14 cellular contexts compared by ENCODE assay signal in the genomic region with DNA sequence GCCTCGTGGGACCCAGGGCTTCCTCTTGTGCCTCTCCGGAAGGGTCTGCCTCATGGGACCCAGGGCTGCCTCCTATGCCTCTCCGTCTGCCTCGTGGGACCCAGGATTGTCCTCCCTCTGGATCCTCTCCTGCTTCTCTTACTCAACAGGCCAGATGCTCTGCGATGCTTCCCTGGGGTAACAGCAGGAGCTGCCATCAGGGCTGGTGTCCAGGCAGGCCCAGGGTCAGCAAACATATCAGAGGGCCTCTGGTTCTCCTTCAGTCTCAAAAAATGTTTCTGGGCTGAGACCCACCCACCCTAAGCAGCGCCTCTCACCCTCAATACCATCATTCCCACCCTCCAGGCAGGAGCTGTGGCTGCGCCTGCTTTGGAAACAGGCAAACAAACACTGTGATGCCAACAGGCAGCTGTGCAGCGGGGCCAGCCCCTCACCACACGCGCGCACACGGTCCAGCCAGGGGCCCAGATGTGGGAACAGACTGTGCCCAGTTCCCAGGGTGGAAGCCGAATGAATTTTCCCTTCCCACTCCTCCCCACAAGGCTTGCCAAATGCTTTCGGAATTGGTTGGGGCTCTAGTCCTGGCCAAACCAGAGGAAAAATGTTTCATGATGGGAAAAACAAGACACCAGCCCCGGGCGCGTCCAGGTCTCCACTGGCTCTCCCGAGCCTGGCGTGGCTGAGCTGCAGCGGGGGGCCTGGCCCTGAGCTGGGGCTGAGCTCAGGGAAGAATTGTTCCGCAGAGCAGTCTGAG. TPM values are rescaled to one million over a fixed set of nuclear protein-coding genes. Genes with fewer than 3 reads are reported as not detected.
A peak's percentile ranks its signal among the peaks of the same experiment; 100 is the strongest.
DNase-seq lines count a peak whose midpoint lies in the region; ATAC-seq and TF ChIP-seq lines count a peak whose summit lies in the region.
"Had no signal": no experiment of that assay in that cellular context is flagged by ENCODE, and none has a peak within 500 bp of the region (broad histone marks: within the 10 kb centered on the region; RNA-seq: fewer than 3 reads in every experiment).

No MANE protein-coding gene starts in this region.

- H3K4me1 ChIP-seq in breast epithelium (peaks cover 11 to 17% of the 10 kb centered on the region in 2 donors), gastrocnemius medialis (peaks cover 36% of the 10 kb centered on the region in 2 donors)

- TF ChIP-seq POLR2A in breast epithelium (IDR thresholded peaks at IDR 0.05), result no peak
- no peak for TF ChIP-seq POLR2A in gastrocnemius medialis (IDR thresholded peaks at IDR 0.05)

- POLR2A ChIA-PET in MCF 10A (lab: Yijun Ruan, JAX), result interaction anchor here (1.7 kb wide), 1 partner anchor 277 kb away, joined by 4 read pairs; no protein-coding TSS in a partner anchor

- H3K27ac Mint-ChIP-seq in MCF 10A (ENCODE audit: low read depth, unreplicated experiment), result no peak overlapping the region
- no peak overlapping the region for H3K27ac Mint-ChIP-seq in chondrocyte (ENCODE audit: unreplicated experiment)
- no peak overlapping the region for H3K27ac Mint-ChIP-seq in activated T-cell treated with anti-CD3 and anti-CD28 coated beads, Interleukin-2, amount 50 U/mL, for 24 hours
- H3K27ac Mint-ChIP-seq: dendritic cell treated with granulocyte-macrophage colony-stimulating factor and Interleukin-4, amounts not matched to agents 40 ng/mL and 50 ng/mL, for 4 days had no signal

- H3K9me3 ChIP-seq in breast epithelium (no peaks in the 10 kb centered on the region), gastrocnemius medialis (no peaks in the 10 kb centered on the region)

- H3K27me3 Mint-ChIP-seq in MCF 10A (ENCODE audit: insufficient read depth, unreplicated experiment) (no peaks in the 10 kb centered on the region), chondrocyte (ENCODE audit: low read depth) (no peaks in the 10 kb centered on the region)
- no peaks in the 10 kb centered on the region for H3K27me3 Mint-ChIP-seq in activated T-cell treated with anti-CD3 and anti-CD28 coated beads, Interleukin-2, amount 50 U/mL, for 24 hours
- H3K27me3 Mint-ChIP-seq: dendritic cell treated with granulocyte-macrophage colony-stimulating factor and Interleukin-4, amounts not matched to agents 40 ng/mL and 50 ng/mL, for 4 days had no signal

- peak; percentile 64 for ATAC-seq in left ventricle myocardium superior
- ATAC-seq in gastrocnemius medialis, result peak; percentile 46 to 57

- intact Hi-C loops in breast epithelium (cut with DNase I; ENCODE audit: low total_unique reads) (no loop called here), MCF 10A (cut with micrococcal nuclease) (no loop called here), left ventricle myocardium superior (cut with micrococcal nuclease) (no loop called here), gastrocnemius medialis (cut with DNase I; ENCODE audit: low total_unique reads) (no loop called here)

- H3K4me3 ChIP-seq in breast epithelium (no peak overlapping the region), gastrocnemius medialis (no peak overlapping the region)
- H3K4me3 ChIP-seq: lung had no signal

- in situ Hi-C loops in gastrocnemius medialis (cut with MboI; ENCODE audit: low sequenced_read_pairs in 4 of 4), result no loop called here

- H3K36me3 ChIP-seq in breast epithelium, result no peaks in the 10 kb centered on the region
- H3K36me3 ChIP-seq in gastrocnemius medialis, result peaks cover 0 to 37% of the 10 kb centered on the region in 2 donors

- H3K27me3 ChIP-seq in breast epithelium, result no peaks in the 10 kb centered on the region
- no peaks in the 10 kb centered on the region for H3K27me3 ChIP-seq in gastrocnemius medialis

- CTCF ChIA-PET in MCF 10A (lab: Yijun Ruan, JAX), result interaction anchor here (1.0 to 1.1 kb wide), 3 partner anchors 9 to 48 kb away, joined by 3 to 4 read pairs (median 4); a partner anchor contains a TSS

- peaks cover 23% of the 10 kb centered on the region for H3K36me3 Mint-ChIP-seq in MCF 10A (ENCODE audit: insufficient read depth, unreplicated experiment)
- H3K36me3 Mint-ChIP-seq in chondrocyte (ENCODE audit: low read depth), result peaks cover 14% of the 10 kb centered on the region
- H3K36me3 Mint-ChIP-seq in activated T-cell treated with anti-CD3 and anti-CD28 coated beads, Interleukin-2, amount 50 U/mL, for 24 hours (ENCODE audit: low read depth), result peaks cover 67% of the 10 kb centered on the region

- H3K4me3 Mint-ChIP-seq in MCF 10A (ENCODE audit: unreplicated experiment) (no peak overlapping the region), chondrocyte (ENCODE audit: unreplicated experiment) (no peak overlapping the region)
- no peak overlapping the region for H3K4me3 Mint-ChIP-seq in activated T-cell treated with anti-CD3 and anti-CD28 coated beads, Interleukin-2, amount 50 U/mL, for 24 hours
- H3K4me3 Mint-ChIP-seq: dendritic cell treated with granulocyte-macrophage colony-stimulating factor and Interleukin-4, amounts not matched to agents 40 ng/mL and 50 ng/mL, for 4 days had no signal

- H3K27ac ChIP-seq in breast epithelium (peak overlapping the region; percentile 72 to 88), gastrocnemius medialis (peak overlapping the region; percentile 54 to 74 (median 66))

- no TSS peak for BruUV-seq in MCF 10A (replicated peaks; lab: Mats Ljungman, UMichigan)

- no peaks in the 10 kb centered on the region for H3K9me3 Mint-ChIP-seq in MCF 10A (ENCODE audit: unreplicated experiment)
- H3K9me3 Mint-ChIP-seq in chondrocyte (ENCODE audit: low read depth), result no peaks in the 10 kb centered on the region
- no peaks in the 10 kb centered on the region for H3K9me3 Mint-ChIP-seq in activated T-cell treated with anti-CD3 and anti-CD28 coated beads, Interleukin-2, amount 50 U/mL, for 24 hours
- H3K9me3 Mint-ChIP-seq: dendritic cell treated with granulocyte-macrophage colony-stimulating factor and Interleukin-4, amounts not matched to agents 40 ng/mL and 50 ng/mL, for 4 days had no signal

- peaks cover 11% of the 10 kb centered on the region for H3K4me1 Mint-ChIP-seq in MCF 10A (ENCODE audit: insufficient read depth, unreplicated experiment)
- H3K4me1 Mint-ChIP-seq in chondrocyte (ENCODE audit: low read depth), result peaks cover 26% of the 10 kb centered on the region
- peaks cover 10% of the 10 kb centered on the region for H3K4me1 Mint-ChIP-seq in activated T-cell treated with anti-CD3 and anti-CD28 coated beads, Interleukin-2, amount 50 U/mL, for 24 hours (ENCODE audit: low read depth)

- TF ChIP-seq CTCF in breast epithelium (IDR thresholded peaks at IDR 0.05), result no peak
- TF ChIP-seq CTCF in MCF 10A (IDR thresholded peaks at IDR 0.05; ENCODE audit: unreplicated experiment), result no peak
- TF ChIP-seq CTCF in gastrocnemius medialis (IDR thresholded peaks at IDR 0.05 in 4 of 5, conservative IDR thresholded peaks at IDR 0.05 in 1 of 5), result no peak
- no peak for TF ChIP-seq CTCF in chondrocyte (IDR thresholded peaks at IDR 0.05)

- DNase-seq in breast epithelium (ENCODE audit: low spot score in 2 of 2) (peak in 1 of 2 donors; percentile 59), MCF 10A (ENCODE audit: unreplicated experiment) (no peak), left ventricle myocardium superior (peak; percentile 74), gastrocnemius medialis (peak; percentile 46 to 72), chondrocyte (ENCODE audit: low spot score) (no peak), SKM-1 treated with dmso at 0.1 percent for 144 hours (lab: John Stamatoyannopoulos, UW; ENCODE audit: unreplicated experiment) (no peak)
- DNase-seq in activated naive CD4-positive, alpha-beta T cell treated with anti-CD3 and anti-CD28 coated beads, Interleukin-2, amount 50 U/mL, for 16 hours, result no peak
- no peak for DNase-seq in activated T-cell treated with anti-CD3 and anti-CD28 coated beads, Interleukin-2, amount 50 U/mL, for 24 hours
- DNase-seq: activated CD4-positive, alpha-beta T cell treated with anti-CD3 and anti-CD28 coated beads, Interleukin-2, amount 50 U/mL, for 4 hours; GDM1; GOT3; MV-4-11 had no signal

RNA-seq across cellular contexts. Expression of a gene that starts 11.3 kb away (rescaled TPM):
- total RNA-seq in breast epithelium (10 to 100 TPM; 10.1 to 12.0 (median 10.8) TPM), MCF 10A (2022) (16.6 and 18.5 TPM in 2 replicates), left ventricle myocardium superior (15.8 TPM), gastrocnemius medialis (10 to 100 TPM; 14.4 to 16.1 (median 15.3) TPM), chondrocyte (10.0 to 13.1 TPM (median 10.3 TPM) in 3 replicates)

RNA-seq across cellular contexts. Expression of a gene that starts 28.6 kb away (rescaled TPM):
- total RNA-seq in breast epithelium (10 to 100 TPM in 2 of 3 donors, 1 to 10 TPM in 1; 9.3 to 14.3 (median 12.8) TPM), MCF 10A (2022) (36.8 and 57.3 TPM in 2 replicates), left ventricle myocardium superior (18.9 TPM), gastrocnemius medialis (10 to 100 TPM; 55.6 to 86.4 (median 62.7) TPM), chondrocyte (85.2 to 93.6 TPM (median 86.4 TPM) in 3 replicates)

Comparison
In these comparisons a context has a peak if more than half of its experiments do, and no peak if none do; other contexts are left out.
1. DNase-seq: peak in left ventricle myocardium superior (single experiment) and gastrocnemius medialis (2 of 2); none in MCF 10A (single experiment), activated naive CD4-positive, alpha-beta T cell treated with anti-CD3 and anti-CD28 coated beads, Interleukin-2, amount 50 U/mL, for 16 hours (single experiment), chondrocyte (single experiment), SKM-1 treated with dmso at 0.1 percent for 144 hours (single experiment) and activated T-cell treated with anti-CD3 and anti-CD28 coated beads, Interleukin-2, amount 50 U/mL, for 24 hours (single experiment).